In genomic region chr1:50970508-50970885, GRCh38 we compare ENCODE assay signal across 8 cellular contexts. TPM values are rescaled to one million over a fixed set of nuclear protein-coding genes. Genes with fewer than 3 reads are reported as not detected.
A peak's percentile ranks its signal among the peaks of the same experiment; 100 is the strongest.
DNase-seq lines count a peak whose midpoint lies in the region; ATAC-seq and TF ChIP-seq lines count a peak whose summit lies in the region.

No MANE protein-coding gene starts in this region.

- H3K4me3 Mint-ChIP-seq in activated CD4-positive, alpha-beta T cell treated with anti-CD3 and anti-CD28 coated beads for 36 hours: peak overlapping the region; percentile 93
- H3K4me3 Mint-ChIP-seq in activated CD4-positive, alpha-beta memory T cell treated with anti-CD3 and anti-CD28 coated beads for 36 hours: peak overlapping the region; percentile 88

- H3K27ac ChIP-seq in temporal lobe (ENCODE audit: low read depth, low read length): peak overlapping the region; percentile 89

- intact Hi-C loops in activated CD4-positive, alpha-beta T cell treated with anti-CD3 and anti-CD28 coated beads for 36 hours (cut with DNase I, micrococcal nuclease): loop anchor here (2.0 to 10.0 kb wide), 4 partner anchors 42 to 1167 kb away; no protein-coding TSS in a partner anchor
- intact Hi-C loops in activated CD4-positive, alpha-beta memory T cell treated with anti-CD3 and anti-CD28 coated beads for 36 hours (cut with micrococcal nuclease): loop anchor here (10.0 kb wide), 1 partner anchor 224 kb away; no protein-coding TSS in a partner anchor

- POLR2A ChIA-PET in activated CD4-positive, alpha-beta T cell treated with anti-CD3 and anti-CD28 coated beads for 36 hours (lab: Charles Lee): interaction anchor here (0.8 to 1.1 kb wide), 2 partner anchors 10 to 255 kb away, joined by 3 to 4 read pairs; partner anchors contain the start of gene FAF1
- POLR2A ChIA-PET in activated CD4-positive, alpha-beta memory T cell treated with anti-CD3 and anti-CD28 coated beads for 36 hours (lab: Charles Lee): interaction anchor here (1.2 to 3.2 kb wide), 3 partner anchors 7 to 16 kb away, joined by 5 to 24 read pairs (median 20); partner anchors contain the start of gene FAF1

- no peak for DNase-seq in activated CD4-positive, alpha-beta T cell treated with anti-CD3 and anti-CD28 coated beads for 36 hours
- DNase-seq in activated CD4-positive, alpha-beta T cell treated with anti-CD3 and anti-CD28 coated beads for 48 hours: no peak
- DNase-seq in activated CD4-positive, alpha-beta memory T cell treated with anti-CD3 and anti-CD28 coated beads for 36 hours: no peak
- DNase-seq in kidney epithelial cell (ENCODE audit: low read depth) (no peak), iPS-NIHi7 (ENCODE audit: extremely low spot score) (no peak)

- CTCF ChIA-PET in activated CD4-positive, alpha-beta T cell treated with anti-CD3 and anti-CD28 coated beads for 36 hours (lab: Charles Lee): interaction anchor here (0.8 to 3.8 kb wide), 6 partner anchors 8 to 196 kb away, joined by 3 to 21 read pairs (median 3); partner anchors contain the start of gene FAF1
- CTCF ChIA-PET in activated CD4-positive, alpha-beta memory T cell treated with anti-CD3 and anti-CD28 coated beads for 36 hours (lab: Charles Lee): interaction anchor here (1.4 to 4.1 kb wide), 3 partner anchors 11 to 221 kb away, joined by 5 to 25 read pairs (median 20); partner anchors contain the start of gene FAF1

- ATAC-seq in activated CD4-positive, alpha-beta T cell treated with anti-CD3 and anti-CD28 coated beads for 36 hours: no peak
- no peak for ATAC-seq in HG03342 (IDR thresholded peaks at IDR 0.05; ENCODE audit: unreplicated experiment)
- no peak for ATAC-seq in HG03354 (IDR thresholded peaks at IDR 0.05; ENCODE audit: poor library complexity, severe bottlenecking, unreplicated experiment)

- peaks cover 21% of the 10 kb centered on the region for H3K27me3 Mint-ChIP-seq in activated CD4-positive, alpha-beta T cell treated with anti-CD3 and anti-CD28 coated beads for 36 hours
- peaks cover 27% of the 10 kb centered on the region for H3K27me3 Mint-ChIP-seq in activated CD4-positive, alpha-beta memory T cell treated with anti-CD3 and anti-CD28 coated beads for 36 hours

- no peak for TF ChIP-seq CTCF in kidney epithelial cell (IDR thresholded peaks at IDR 0.05; ENCODE audit: insufficient read depth, low read length, poor library complexity, severe bottlenecking)

- H3K36me3 ChIP-seq in kidney epithelial cell (ENCODE audit: control insufficient read depth, insufficient read depth, low read length): no peaks in the 10 kb centered on the region

- H3K27me3 ChIP-seq in kidney epithelial cell (ENCODE audit: control insufficient read depth, insufficient read depth, low read length): peaks cover 9% of the 10 kb centered on the region

- peak overlapping the region; percentile 26 for H3K27ac Mint-ChIP-seq in activated CD4-positive, alpha-beta T cell treated with anti-CD3 and anti-CD28 coated beads for 36 hours
- H3K27ac Mint-ChIP-seq in activated CD4-positive, alpha-beta memory T cell treated with anti-CD3 and anti-CD28 coated beads for 36 hours: no peak overlapping the region

- peaks cover 25% of the 10 kb centered on the region for H3K4me1 Mint-ChIP-seq in activated CD4-positive, alpha-beta T cell treated with anti-CD3 and anti-CD28 coated beads for 36 hours
- H3K4me1 Mint-ChIP-seq in activated CD4-positive, alpha-beta memory T cell treated with anti-CD3 and anti-CD28 coated beads for 36 hours (ENCODE audit: low read depth): peaks cover 29% of the 10 kb centered on the region

- H3K4me3 ChIP-seq in kidney epithelial cell (ENCODE audit: low read depth, low read length): peak overlapping the region; percentile 72

- H3K9me3 Mint-ChIP-seq in activated CD4-positive, alpha-beta T cell treated with anti-CD3 and anti-CD28 coated beads for 36 hours (ENCODE audit: low read depth): no peaks in the 10 kb centered on the region
- no peaks in the 10 kb centered on the region for H3K9me3 Mint-ChIP-seq in activated CD4-positive, alpha-beta memory T cell treated with anti-CD3 and anti-CD28 coated beads for 36 hours

- peaks cover 10% of the 10 kb centered on the region for H3K36me3 Mint-ChIP-seq in activated CD4-positive, alpha-beta T cell treated with anti-CD3 and anti-CD28 coated beads for 36 hours (ENCODE audit: low read depth)
- H3K36me3 Mint-ChIP-seq in activated CD4-positive, alpha-beta memory T cell treated with anti-CD3 and anti-CD28 coated beads for 36 hours: peaks cover 13% of the 10 kb centered on the region

RNA-seq across cellular contexts. Expression of gene CDKN2C, which starts 0.5 kb away (rescaled TPM):
- total RNA-seq in activated CD4-positive, alpha-beta T cell treated with anti-CD3 and anti-CD28 coated beads for 36 hours: 10 to 100 TPM in 1 of 2 experiments, 1 to 10 TPM in 1; 9.2 to 12.0 TPM
- 10 to 100 TPM; 15.5 to 16.8 TPM for total RNA-seq in activated CD4-positive, alpha-beta memory T cell treated with anti-CD3 and anti-CD28 coated beads for 36 hours
- total RNA-seq in kidney epithelial cell: 0.07 and 0.13 TPM in 2 replicates
- total RNA-seq in temporal lobe: 3.9 TPM

RNA-seq across cellular contexts. Expression of gene FAF1, which starts 10.4 kb away (rescaled TPM):
- total RNA-seq in activated CD4-positive, alpha-beta T cell treated with anti-CD3 and anti-CD28 coated beads for 36 hours: 10 to 100 TPM; 64.5 to 73.1 TPM
- total RNA-seq in activated CD4-positive, alpha-beta memory T cell treated with anti-CD3 and anti-CD28 coated beads for 36 hours: 10 to 100 TPM; 77.0 to 84.6 TPM
- total RNA-seq in kidney epithelial cell (57.8 and 61.3 TPM in 2 replicates), temporal lobe (30.5 TPM)
